12 cellular contexts compared by ENCODE assay signal in the genomic region with DNA sequence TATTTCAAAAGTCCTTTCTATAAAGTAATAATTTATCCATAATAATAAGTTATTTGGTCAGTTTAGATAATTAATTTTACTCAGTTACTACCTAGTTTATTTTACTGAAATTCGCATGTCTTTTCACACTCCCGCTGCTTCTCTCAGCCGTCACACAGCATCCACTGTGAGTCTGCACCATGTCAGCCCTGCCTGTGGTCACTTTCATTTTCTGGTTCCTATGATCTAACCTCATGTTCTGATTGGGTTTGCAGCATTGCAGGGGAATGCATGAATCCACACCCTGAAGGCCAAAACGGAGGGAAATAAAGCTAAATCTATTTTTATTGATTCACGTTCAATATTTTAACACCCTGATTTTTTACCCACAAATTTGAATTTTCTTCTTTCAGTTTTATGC. TPM values are rescaled to one million over a fixed set of nuclear protein-coding genes. Genes with fewer than 3 reads are reported as not detected.
DNase-seq lines count a peak whose midpoint lies in the region; ATAC-seq, FAIRE-seq and TF ChIP-seq lines count a peak whose summit lies in the region.
"Had no signal": no experiment of that assay in that cellular context is flagged by ENCODE, and none has a peak within 500 bp of the region (broad histone marks: within the 10 kb centered on the region; RNA-seq: fewer than 3 reads in every experiment).

No MANE protein-coding gene starts in this region.

- 0 out of 4 replicates have a peak overlapping the region, but pooled peaks of 1 of the 2 experiments have one; percentile 12 for H3K4me2 ChIP-seq in H1 (ENCODE audit: insufficient read depth in 1 of 2, low read depth in 2 of 2, low read length in 2 of 2)

- H2BK15ac ChIP-seq in H1 (ENCODE audit: low read length): no peak overlapping the region

- no peaks in the 10 kb centered on the region for H3K23me2 ChIP-seq in H1 (ENCODE audit: low read depth, low read length)

- no peak overlapping the region for H2BK120ac ChIP-seq in H1 (replicated peaks; ENCODE audit: low read depth, low read length)

- no peak for TF ChIP-seq POLR2A in H1 (IDR thresholded peaks at IDR 0.05; ENCODE audit: control extremely low read depth in 1 of 2, low read depth in 2 of 2, low read length in 2 of 2)
- TF ChIP-seq POLR2A in ovary (IDR thresholded peaks at IDR 0.05): no peak

- no peak overlapping the region for H2BK20ac ChIP-seq in H1 (ENCODE audit: low read length)

- H2BK5ac ChIP-seq in H1 (ENCODE audit: low read depth, low read length): no peak overlapping the region

- peak; percentile 79 for ATAC-seq in GM18502 (IDR thresholded peaks at IDR 0.05; ENCODE audit: poor library complexity, unreplicated experiment)
- peak; percentile 67 for ATAC-seq in HG02981 (IDR thresholded peaks at IDR 0.05; ENCODE audit: unreplicated experiment)
- no peak for ATAC-seq in HG03342 (IDR thresholded peaks at IDR 0.05; ENCODE audit: unreplicated experiment)

- DNase-seq in H1 (ENCODE audit: low read depth in 1 of 2, low spot score in 2 of 2) (no peak), ovary (no peak), RPMI8226 (no peak), amniotic stem cell (lab: John Stamatoyannopoulos, UW) (no peak), NCI-H2107 treated with DMSO at 0.1 percent for 48 hours (lab: John Stamatoyannopoulos, UW; ENCODE audit: unreplicated experiment) (no peak)
- DNase-seq: activated T-cell treated with anti-CD3 and anti-CD28 coated beads for 4 hours, immature natural killer cell, NCI-H2171, SW 1271 had no signal

- no peak overlapping the region for H4K5ac ChIP-seq in H1 (ENCODE audit: insufficient read length, low read depth, low read length)

- 0 out of 2 replicates have a peak overlapping the region, but pooled peaks have one; percentile 91 for H2AFZ ChIP-seq in H1 (ENCODE audit: low read length)

- peak overlapping the region; percentile 84 for H4K91ac ChIP-seq in H1 (replicated peaks; ENCODE audit: insufficient read length, low read length)

- no peak overlapping the region for H3K9ac ChIP-seq in H1 (replicated peaks in 1 of 4; ENCODE audit: extremely low read depth in 1 of 4, low read depth in 3 of 4, low read length in 3 of 4)

- H3K23ac ChIP-seq in H1 (ENCODE audit: insufficient read length): no peak overlapping the region

- no peak overlapping the region for H3K18ac ChIP-seq in H1 (ENCODE audit: extremely low read depth, low read length)

- H4K20me1 ChIP-seq in H1 (replicated peaks in 1 of 2; ENCODE audit: control insufficient read depth in 1 of 2, insufficient read depth in 2 of 2, low read length in 2 of 2): no peaks in the 10 kb centered on the region

- no peak for TF ChIP-seq CTCF in H1 (IDR thresholded peaks at IDR 0.05; ENCODE audit: control extremely low read depth in 1 of 3, insufficient read depth in 1 of 3, low read depth in 1 of 3, low read length in 3 of 3)
- no peak for TF ChIP-seq CTCF in ovary (IDR thresholded peaks at IDR 0.05)

- H3K56ac ChIP-seq in H1 (replicated peaks; ENCODE audit: insufficient read length, low read depth, low read length): no peak overlapping the region

- intact Hi-C loops in ovary (cut with DNase I): no loop called here

- H3K79me2 ChIP-seq in H1 (ENCODE audit: control insufficient read depth in 1 of 2, insufficient read depth in 2 of 2, low read length in 2 of 2): no peaks in the 10 kb centered on the region

- H3K36me3 ChIP-seq in H1 (ENCODE audit: control insufficient read depth in 2 of 4, insufficient read depth in 4 of 4, low read length in 3 of 4): no peaks in the 10 kb centered on the region
- no peaks in the 10 kb centered on the region for H3K36me3 ChIP-seq in ovary

- no peak for FAIRE-seq in H1 (lab: Jason Lieb, UNC)

- no peak overlapping the region for H3K4me3 ChIP-seq in H1 (ENCODE audit: extremely low read depth in 1 of 4, insufficient read depth in 2 of 4, low read depth in 3 of 4, low read length in 4 of 4)
- peak overlapping the region; percentile 26 for H3K4me3 ChIP-seq in ovary

- CTCF ChIA-PET in H1 (lab: Charles Lee; ENCODE audit: partially characterized antibody): no interaction called here

- H3K27me3 ChIP-seq in H1 (replicated peaks in 1 of 4; ENCODE audit: control insufficient read depth in 3 of 4, extremely low read depth in 1 of 4, insufficient read depth in 3 of 4, low read length in 3 of 4) (no peaks in the 10 kb centered on the region), ovary (no peaks in the 10 kb centered on the region)

- H3K27ac ChIP-seq in H1 (ENCODE audit: low read depth, low read length) (no peak overlapping the region), ovary (no peak overlapping the region)

- no peak overlapping the region for H2AK5ac ChIP-seq in H1 (ENCODE audit: low read depth, low read length)

- no peak for TF ChIP-seq EP300 in H1 (IDR thresholded peaks at IDR 0.05; ENCODE audit: borderline replicate concordance in 1 of 2, low read depth in 2 of 2, low read length in 2 of 2)
- TF ChIP-seq EP300 in ovary (IDR thresholded peaks at IDR 0.05): no peak

- H2BK12ac ChIP-seq in H1 (ENCODE audit: low read depth, low read length): no peak overlapping the region

- H3K79me1 ChIP-seq in H1 (ENCODE audit: low read depth, low read length): no peaks in the 10 kb centered on the region

- H3K9me3 ChIP-seq in H1 (ENCODE audit: insufficient read depth in 2 of 2, low read depth in 1 of 2, low read length in 1 of 2): no peaks in the 10 kb centered on the region
- no peaks in the 10 kb centered on the region for H3K9me3 ChIP-seq in ovary

- 75% methylated on average over 5 of the region's 5 CpGs; no CpG with 5 or more reads in 1 of the 2 experiments for WGBS in H1 (ENCODE audit: extremely low coverage in 1 of 2, insufficient coverage in 1 of 2, insufficient read length in 1 of 2, insufficient replicate concordance in 2 of 2, low coverage in 1 of 2, low lambda C conversion rate in 2 of 2, missing lambda C conversion rate in 1 of 2), 2 experiments
- WGBS in ovary, 3 donors: 27 to 41% (median 41%) methylated on average over 5 of the region's 5 CpGs

- H4K8ac ChIP-seq in H1 (ENCODE audit: extremely low read depth, insufficient read depth, low read length): no peak overlapping the region

- H3K14ac ChIP-seq in H1 (ENCODE audit: insufficient read length): no peak overlapping the region

- H3K4me1 ChIP-seq in H1 (replicated peaks in 1 of 4; ENCODE audit: control insufficient read depth in 3 of 4, insufficient read depth in 4 of 4, low read length in 3 of 4): peaks cover 0 to 9% (median 3%) of the 10 kb centered on the region in 4 experiments; a peak in 3 of 7 replicates
- H3K4me1 ChIP-seq in ovary (ENCODE audit: insufficient read depth): no peaks in the 10 kb centered on the region

- no peak overlapping the region for H3K4ac ChIP-seq in H1 (replicated peaks; ENCODE audit: insufficient read length, low read depth, low read length)

- POLR2A ChIA-PET in H1 (lab: Charles Lee; ENCODE audit: partially characterized antibody): no interaction called here

- TF ChIP-seq RAD21 in H1 (IDR thresholded peaks at IDR 0.05 in 1 of 2, conservative IDR thresholded peaks at IDR 0.05 in 1 of 2; ENCODE audit: low read depth in 2 of 2, low read length in 2 of 2): no peak

TF ChIP-seq in H1, 55 proteins besides CTCF, POLR2A, EP300 and RAD21:
- TF ChIP-seq JUN (IDR thresholded peaks at IDR 0.05; ENCODE audit: low read depth, low read length) (no peak), RFX5 (IDR thresholded peaks at IDR 0.05; ENCODE audit: borderline replicate concordance, low read depth, low read length) (no peak)

RNA-seq across cellular contexts. Expression of gene PDE10A, which starts 47.4 kb away (rescaled TPM):
- 2.4 and 2.6 TPM in 2 replicates for total RNA-seq in H1 (2021; fragmentation: NEBNext Ultra II Directional; extraction: Animal tissue kit (Norgen Biotek cat#: 25700))
- polyA plus RNA-seq in H1 (2011; rRNA removed) (1.1 TPM in 2 replicates), ovary (10 to 100 TPM in 1 of 2 donors, 1 to 10 TPM in 1; 5.9 to 19.8 TPM)
- 0.97 TPM for polyA plus RNA-seq in H1 (2011; cell fraction: cytosol; rRNA removed)
- polyA plus RNA-seq in H1 (2011; cell fraction: nucleus; rRNA removed): 1.9 TPM
- 0.92 to 1.5 TPM (median 1.2 TPM) in 4 replicates for polyA plus RNA-seq in H1 (2012, experiment 1 of 2)
- 0.05 TPM for polyA plus RNA-seq in H1 (2012, experiment 2 of 2)
- polyA plus RNA-seq in H1 (2013, experiment 1 of 2): 0.57 TPM
- 0.46 TPM for polyA plus RNA-seq in H1 (2013, experiment 2 of 2)
- 8.3 and 8.9 TPM in 2 replicates for polyA minus RNA-seq in H1 (2011; rRNA and poly(A)+ RNA removed)
- 4.6 TPM for polyA minus RNA-seq in H1 (2011; cell fraction: cytosol; rRNA and poly(A)+ RNA removed)
- polyA minus RNA-seq in H1 (2011; cell fraction: nucleus; rRNA and poly(A)+ RNA removed): 13.7 TPM
- 100 to 1,000 TPM in 4 of 7 donors, 10 to 100 TPM in 3; 37.4 to 344 (median 127) TPM for total RNA-seq in ovary
- polyA plus RNA-seq: immature natural killer cell had no signal

Comparison
In these comparisons a context has a peak if more than half of its experiments do, and no peak if none do; other contexts are left out.
1. RNA of gene PDE10A, which starts 47.4 kb away (total RNA-seq): 37.4 to 344 TPM in ovary; 2.4 to 2.6 TPM in H1; every median in the first group is over 10 times any median in the second.